In the genomic region with DNA sequence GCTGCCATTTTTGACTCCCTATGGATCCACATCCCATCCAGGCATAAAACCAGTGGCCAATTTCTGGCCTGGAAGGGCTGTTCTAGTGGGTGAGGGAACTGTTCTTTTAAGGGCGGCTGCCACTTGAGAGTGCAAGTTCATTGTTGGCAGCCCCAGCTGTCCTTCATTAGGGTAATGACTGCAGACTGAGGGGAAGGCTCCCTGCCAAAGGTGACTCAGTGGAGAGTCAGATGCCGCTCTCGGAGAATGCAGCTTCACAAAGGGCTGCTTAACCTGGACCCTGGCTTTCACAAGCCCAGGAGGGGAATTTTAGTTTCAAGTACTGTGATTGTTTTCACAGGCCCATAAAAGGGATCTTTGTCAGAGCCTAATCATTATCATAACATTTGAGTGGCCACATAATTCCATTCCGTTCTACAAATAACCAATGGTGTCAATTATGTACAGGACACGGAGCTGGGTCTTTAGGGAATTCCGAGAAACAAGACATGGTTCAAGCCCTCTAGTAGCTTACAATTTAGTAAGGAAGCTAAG, we compare ENCODE assay signal across 9 cellular contexts.
A peak's percentile ranks its signal among the peaks of the same experiment; 100 is the strongest.
DNase-seq lines count a peak whose midpoint lies in the region; ATAC-seq, FAIRE-seq and TF ChIP-seq lines count a peak whose summit lies in the region.
"Had no signal": no experiment of that assay in that cellular context is flagged by ENCODE, and none has a peak within 500 bp of the region (broad histone marks: within the 10 kb centered on the region; RNA-seq: fewer than 3 reads in every experiment).

No MANE protein-coding gene starts in this region.

- no peaks in the 10 kb centered on the region for H3K79me2 ChIP-seq in astrocyte (ENCODE audit: insufficient read depth, low read length)

- DNase-seq in AG09319 (ENCODE audit: extremely low read depth, low read depth) (peak; percentile 86), NCI-H1436 (lab: John Stamatoyannopoulos, UW) (peak; percentile 89), astrocyte (ENCODE audit: low read depth) (peak; percentile 97), kidney (peak; percentile 69)

- no peaks in the 10 kb centered on the region for H3K27me3 Mint-ChIP-seq in astrocyte (ENCODE audit: low read depth, unreplicated experiment)

- H3K4me2 ChIP-seq in astrocyte (ENCODE audit: low read length): peak overlapping the region; percentile 48

- H3K4me1 ChIP-seq in astrocyte (ENCODE audit: insufficient read depth, low read length) (peaks cover 17% of the 10 kb centered on the region), kidney (ENCODE audit: control insufficient read depth in 1 of 2, insufficient read depth in 1 of 2, low read depth in 1 of 2, low read length in 2 of 2) (peaks cover 0 to 4% of the 10 kb centered on the region in 2 donors)

- H3K27ac ChIP-seq in astrocyte (ENCODE audit: low read depth, low read length) (peak overlapping the region; percentile 78), kidney (ENCODE audit: low read depth in 2 of 2, low read length in 2 of 2) (no peak overlapping the region)

- H3K27ac Mint-ChIP-seq in astrocyte (ENCODE audit: unreplicated experiment): peak overlapping the region; percentile 49

- H3K9ac ChIP-seq in astrocyte (ENCODE audit: low read length): peak overlapping the region; percentile 38
- no peak overlapping the region for H3K9ac ChIP-seq in kidney (ENCODE audit: low read length in 2 of 2)

- H2AFZ ChIP-seq in astrocyte (ENCODE audit: low read depth, low read length): no peak overlapping the region

- peaks cover 16% of the 10 kb centered on the region for H3K4me1 Mint-ChIP-seq in astrocyte (ENCODE audit: low read depth, unreplicated experiment)
- H3K4me1 Mint-ChIP-seq: central memory CD8-positive, alpha-beta T cell had no signal

- H3K27me3 ChIP-seq in astrocyte (ENCODE audit: insufficient read depth, low read length): no peaks in the 10 kb centered on the region

- H3K36me3 Mint-ChIP-seq in astrocyte (ENCODE audit: low read depth, unreplicated experiment): no peaks in the 10 kb centered on the region

- H3K9me3 Mint-ChIP-seq in astrocyte (ENCODE audit: unreplicated experiment): peaks cover 10% of the 10 kb centered on the region

- no peak for TF ChIP-seq CTCF in AG09319 (IDR thresholded peaks at IDR 0.05; ENCODE audit: low read depth, low read length)
- no peak for TF ChIP-seq CTCF in astrocyte (IDR thresholded peaks at IDR 0.05; ENCODE audit: insufficient read depth, low read depth, low read length)
- no peak for TF ChIP-seq CTCF in kidney (IDR thresholded peaks at IDR 0.05; ENCODE audit: borderline replicate concordance, extremely low read depth, insufficient read depth)

- no peak overlapping the region for H3K4me3 Mint-ChIP-seq in astrocyte (ENCODE audit: unreplicated experiment)
- H3K4me3 Mint-ChIP-seq: central memory CD8-positive, alpha-beta T cell had no signal

- H3K4me3 ChIP-seq in astrocyte (ENCODE audit: insufficient read depth, low read depth, low read length) (no peak overlapping the region), kidney (ENCODE audit: low read length in 2 of 2) (peak overlapping the region in 1 of 2 donors; percentile 2)

- intact Hi-C loops in kidney (cut with DNase I): no loop called here

- FAIRE-seq in astrocyte (lab: Jason Lieb, UNC) (peak; percentile 98), kidney (lab: Jason Lieb, UNC) (no peak)

- H3K9me3 ChIP-seq in astrocyte (ENCODE audit: insufficient read depth, low read depth, low read length): peaks cover 8% of the 10 kb centered on the region
- H3K9me3 ChIP-seq in kidney (ENCODE audit: control insufficient read depth in 1 of 2, low read length in 2 of 2): no peaks in the 10 kb centered on the region

- no peaks in the 10 kb centered on the region for H4K20me1 ChIP-seq in astrocyte (ENCODE audit: insufficient read depth, low read length)

- H3K36me3 ChIP-seq in astrocyte (ENCODE audit: insufficient read depth, low read length): no peaks in the 10 kb centered on the region
- no peaks in the 10 kb centered on the region for H3K36me3 ChIP-seq in kidney (ENCODE audit: control insufficient read depth in 1 of 2, insufficient read depth in 2 of 2, low read length in 2 of 2)

- ATAC-seq in GM21717 (IDR thresholded peaks at IDR 0.05; ENCODE audit: unreplicated experiment): no peak
- no peak for ATAC-seq in HG03565 (IDR thresholded peaks at IDR 0.05; ENCODE audit: unreplicated experiment)
- no peak for ATAC-seq in GM19328 (IDR thresholded peaks at IDR 0.05; ENCODE audit: unreplicated experiment)
- ATAC-seq in GM18498 (IDR thresholded peaks at IDR 0.05; ENCODE audit: unreplicated experiment): no peak
